ENCODE assay signal across 1 cellular context in genomic region chr2:234992624-234993349, GRCh38.
TF ChIP-seq lines count a peak whose summit lies in the region.

No MANE protein-coding gene starts in this region.

TF ChIP-seq in GM23338, 12 proteins besides CTCF, POLR2A, EP300 and RAD21 (continued from another document):
- TF ChIP-seq REST (IDR thresholded peaks at IDR 0.05; ENCODE audit: unreplicated experiment), result no peak
- TF ChIP-seq ZNF331 (CRISPR knock-in tag; IDR thresholded peaks at IDR 0.05; ENCODE audit: low read depth), result no peak
- no peak for TF ChIP-seq EZH2phosphoT487 (IDR thresholded peaks at IDR 0.05; ENCODE audit: unreplicated experiment)
- TF ChIP-seq, protein P1, sequence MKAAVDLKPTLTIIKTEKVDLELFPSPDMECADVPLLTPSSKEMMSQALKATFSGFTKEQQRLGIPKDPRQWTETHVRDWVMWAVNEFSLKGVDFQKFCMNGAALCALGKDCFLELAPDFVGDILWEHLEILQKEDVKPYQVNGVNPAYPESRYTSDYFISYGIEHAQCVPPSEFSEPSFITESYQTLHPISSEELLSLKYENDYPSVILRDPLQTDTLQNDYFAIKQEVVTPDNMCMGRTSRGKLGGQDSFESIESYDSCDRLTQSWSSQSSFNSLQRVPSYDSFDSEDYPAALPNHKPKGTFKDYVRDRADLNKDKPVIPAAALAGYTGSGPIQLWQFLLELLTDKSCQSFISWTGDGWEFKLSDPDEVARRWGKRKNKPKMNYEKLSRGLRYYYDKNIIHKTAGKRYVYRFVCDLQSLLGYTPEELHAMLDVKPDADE (IDR thresholded peaks at IDR 0.05), result no peak
- TF ChIP-seq CREB1 (CRISPR knock-in tag; IDR thresholded peaks at IDR 0.05; ENCODE audit: low read depth), result no peak
- TF ChIP-seq POLR2AphosphoS5 (IDR thresholded peaks at IDR 0.05; ENCODE audit: low read depth), result no peak
- no peak for TF ChIP-seq JUNB (IDR thresholded peaks at IDR 0.05; ENCODE audit: unreplicated experiment)
